ENCODE assay signal across 27 cellular contexts in genomic region chr12:13594731-13595514, GRCh38.
"Had no signal": no experiment of that assay in that cellular context is flagged by ENCODE, and none has a peak within 500 bp of the region (broad histone marks: within the 10 kb centered on the region; RNA-seq: fewer than 3 reads in every experiment).

No MANE protein-coding gene starts in this region.

- H3K4me3 Mint-ChIP-seq: activated CD8-positive, alpha-beta T cell treated with anti-CD3 and anti-CD28 coated beads for 36 hours had no signal

- H3K27ac Mint-ChIP-seq: activated CD8-positive, alpha-beta T cell treated with anti-CD3 and anti-CD28 coated beads for 36 hours; activated naive CD4-positive, alpha-beta T cell treated with anti-CD3 and anti-CD28 coated beads, Interleukin-2, amount 50 U/mL, for 72 hours had no signal

- H3K9me3 ChIP-seq: MG63 had no signal

- H3K27ac ChIP-seq: brain microvascular endothelial cell, cardiac muscle cell, SK-N-MC, WERI-Rb-1 had no signal

- H3K36me3 Mint-ChIP-seq: activated naive CD4-positive, alpha-beta T cell treated with anti-CD3 and anti-CD28 coated beads, Interleukin-2, amount 50 U/mL, for 72 hours had no signal

- FAIRE-seq: astrocyte had no signal

- ATAC-seq: activated CD8-positive, alpha-beta T cell treated with anti-CD3 and anti-CD28 coated beads for 36 hours; activated naive CD4-positive, alpha-beta T cell treated with anti-CD3 and anti-CD28 coated beads, Interleukin-2, amount 50 U/mL, for 72 hours; Panc1; Right ventricle myocardium inferior had no signal

- DNase-seq: activated CD4-positive, alpha-beta T cell treated with anti-CD3 and anti-CD28 coated beads for 4 hours; activated CD8-positive, alpha-beta memory T cell treated with anti-CD3 and anti-CD28 coated beads, Interleukin-2, amount 50 U/mL, for 4 hours; activated CD8-positive, alpha-beta T cell treated with anti-CD3 and anti-CD28 coated beads for 36 hours; activated effector memory CD4-positive, alpha-beta T cell treated with Interleukin-2 at 50 U/mL for 16 hours; activated naive CD4-positive, alpha-beta T cell treated with Interleukin-2 at 50 U/mL for 16 hours; activated T-cell treated with anti-CD3 and anti-CD28 coated beads, Interleukin-2, amount 50 U/mL, for 1 hour; amygdala; brain microvascular endothelial cell; MG63; MV-4-11; NCI-H1436; NCI-H1694 treated with DMSO at 0.1 percent for 48 hours; NCI-H2029 treated with DMSO at 0.1 percent for 48 hours; NCI-H345; NCI-H510A; NCI-H82; NK-92 treated with Interleukin-12 subunit alpha and Interleukin-12 subunit beta, amount 100 ng/mL, for 24 hours; OCI-M1; RPMI8226; T-helper 1 cell; WERI-Rb-1 had no signal

- H3K9me3 Mint-ChIP-seq: activated CD8-positive, alpha-beta T cell treated with anti-CD3 and anti-CD28 coated beads for 36 hours; activated naive CD4-positive, alpha-beta T cell treated with anti-CD3 and anti-CD28 coated beads, Interleukin-2, amount 50 U/mL, for 72 hours had no signal

- H3K36me3 ChIP-seq: brain microvascular endothelial cell, cardiac muscle cell, MG63, WERI-Rb-1 had no signal

- H3K27me3 ChIP-seq: brain microvascular endothelial cell, cardiac muscle cell, MG63 had no signal

- H3K4me3 ChIP-seq: cardiac muscle cell, MG63, SK-N-MC had no signal
